In the genomic region with DNA sequence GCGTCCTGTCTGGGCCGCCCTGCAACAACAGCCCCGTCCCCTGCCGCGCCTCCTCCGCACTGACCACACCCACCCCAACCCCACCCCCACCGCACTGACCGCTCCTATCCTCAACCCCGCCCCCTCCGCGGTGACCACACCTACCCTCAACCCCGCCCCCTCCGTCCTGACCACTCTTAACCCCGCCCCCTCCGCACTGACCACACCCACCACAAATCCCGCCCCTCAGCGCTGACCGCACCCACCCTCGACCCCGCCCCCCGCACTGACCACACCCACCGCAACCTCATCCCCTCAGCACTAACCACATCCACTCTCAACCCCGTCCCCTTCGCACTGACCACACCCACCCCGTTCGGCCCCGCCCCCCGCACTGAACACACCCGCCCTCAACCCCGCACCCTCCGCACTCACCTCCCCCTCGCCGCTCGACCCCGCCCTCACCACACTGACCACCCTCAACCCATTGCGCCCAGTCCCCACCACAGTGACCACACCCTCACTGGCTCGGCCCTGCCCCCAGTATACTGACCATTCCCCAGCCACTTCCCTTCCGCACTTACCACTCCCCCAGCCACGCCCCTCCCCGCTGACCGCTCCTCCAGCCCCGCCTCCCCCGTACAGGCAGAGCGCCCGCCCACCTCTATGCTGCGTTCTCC, we compare ENCODE assay signal across 9 cellular contexts. TPM values are rescaled to one million over a fixed set of nuclear protein-coding genes. Genes with fewer than 3 reads are reported as not detected.
A peak's percentile ranks its signal among the peaks of the same experiment; 100 is the strongest.
DNase-seq lines count a peak whose midpoint lies in the region; ATAC-seq and TF ChIP-seq lines count a peak whose summit lies in the region.
"Had no signal": no experiment of that assay in that cellular context is flagged by ENCODE, and none has a peak within 500 bp of the region (broad histone marks: within the 10 kb centered on the region; RNA-seq: fewer than 3 reads in every experiment).

No MANE protein-coding gene starts in this region.

- H3K4me1 ChIP-seq in endodermal cell (ENCODE audit: control insufficient read depth, insufficient read depth, low read length) = no peaks in the 10 kb centered on the region
- no peaks in the 10 kb centered on the region for H3K4me1 ChIP-seq in mesendoderm (ENCODE audit: control insufficient read depth, low read depth, low read length)

- H3K56ac ChIP-seq in mesendoderm (ENCODE audit: low read length) = peak overlapping the region; percentile 89

- ATAC-seq in HG02588 (IDR thresholded peaks at IDR 0.05; ENCODE audit: unreplicated experiment) = peak; percentile 55
- ATAC-seq in activated CD8-positive, alpha-beta memory T cell treated with anti-CD3 and anti-CD28 coated beads, Interleukin-2, amount 10 ng/mL, durations not matched to agents 7 days and 5 days = peak; percentile 57

- H3K27me3 ChIP-seq in endodermal cell (ENCODE audit: control insufficient read depth, insufficient read depth, low read length, poor library complexity, severe bottlenecking) = peaks cover 31% of the 10 kb centered on the region
- no peaks in the 10 kb centered on the region for H3K27me3 ChIP-seq in mesendoderm (ENCODE audit: insufficient read depth, low read length, poor library complexity)

- H4K8ac ChIP-seq in mesendoderm (ENCODE audit: low read depth, low read length) = no peak overlapping the region

- H2BK120ac ChIP-seq in mesendoderm (ENCODE audit: low read depth, low read length) = no peak overlapping the region

- H3K27me3 Mint-ChIP-seq in activated CD8-positive, alpha-beta memory T cell treated with anti-CD3 and anti-CD28 coated beads, Interleukin-2, amount 10 ng/mL, durations not matched to agents 7 days and 5 days = peaks cover 50% of the 10 kb centered on the region
- H3K27me3 Mint-ChIP-seq in endodermal cell (ENCODE audit: insufficient read depth) = peaks cover 24% of the 10 kb centered on the region

- H4K5ac ChIP-seq in mesendoderm (ENCODE audit: low read length) = no peak overlapping the region

- CTCF ChIA-PET in activated CD8-positive, alpha-beta memory T cell treated with anti-CD3 and anti-CD28 coated beads, Interleukin-2, amount 10 ng/mL, durations not matched to agents 7 days and 5 days (lab: Charles Lee) = no interaction called here

- H3K4me3 ChIP-seq in endodermal cell (ENCODE audit: low read length) = peak overlapping the region; percentile 76
- peak overlapping the region; percentile 36 for H3K4me3 ChIP-seq in mesendoderm (ENCODE audit: low read length)

- DNase-seq in ELR (ENCODE audit: low read depth) = peak; percentile 88
- peak; percentile 73 for DNase-seq in NCI-H82 treated with DMSO at 0.1 percent for 48 hours (lab: John Stamatoyannopoulos, UW; ENCODE audit: unreplicated experiment)
- DNase-seq in activated CD8-positive, alpha-beta memory T cell treated with anti-CD3 and anti-CD28 coated beads, Interleukin-2, amount 10 ng/mL, durations not matched to agents 7 days and 5 days = peak; percentile 78
- DNase-seq in endodermal cell = peak; percentile 99
- DNase-seq in mesendoderm = peak; percentile 96
- DNase-seq in stimulated activated CD8-positive, alpha-beta memory T cell treated with anti-CD3 and anti-CD28 coated beads, Interleukin-12 subunit alpha, Interleukin-12 subunit beta, amount 100 ng/mL, for 1 hour (ENCODE audit: low read depth) = peak; percentile 45
- DNase-seq in NCI-H2107 (lab: John Stamatoyannopoulos, UW) = no peak

- H3K4me2 ChIP-seq in mesendoderm (ENCODE audit: low read length) = peak overlapping the region; percentile 82

- no peaks in the 10 kb centered on the region for H3K79me2 ChIP-seq in mesendoderm (ENCODE audit: control insufficient read depth, insufficient read depth, low read length)

- H3K18ac ChIP-seq in mesendoderm (ENCODE audit: low read length) = no peak overlapping the region

- H3K4ac ChIP-seq in mesendoderm (ENCODE audit: low read depth, low read length) = no peak overlapping the region

- H3K36me3 ChIP-seq in endodermal cell (ENCODE audit: control insufficient read depth, insufficient read depth, low read length) = no peaks in the 10 kb centered on the region
- no peaks in the 10 kb centered on the region for H3K36me3 ChIP-seq in mesendoderm (ENCODE audit: control insufficient read depth, insufficient read depth, low read length)

- H2BK15ac ChIP-seq in mesendoderm (replicated peaks; ENCODE audit: low read depth) = no peak overlapping the region

- H3K4me3 Mint-ChIP-seq in activated CD8-positive, alpha-beta memory T cell treated with anti-CD3 and anti-CD28 coated beads, Interleukin-2, amount 10 ng/mL, durations not matched to agents 7 days and 5 days = peak overlapping the region; percentile 45
- peak overlapping the region; percentile 58 for H3K4me3 Mint-ChIP-seq in endodermal cell

- no peaks in the 10 kb centered on the region for H3K36me3 Mint-ChIP-seq in activated CD8-positive, alpha-beta memory T cell treated with anti-CD3 and anti-CD28 coated beads, Interleukin-2, amount 10 ng/mL, durations not matched to agents 7 days and 5 days
- no peaks in the 10 kb centered on the region for H3K36me3 Mint-ChIP-seq in endodermal cell (ENCODE audit: low read depth)

- no peak overlapping the region for H2AK5ac ChIP-seq in mesendoderm (ENCODE audit: low read length)

- no peaks in the 10 kb centered on the region for H3K79me1 ChIP-seq in mesendoderm (ENCODE audit: low read length)

- peak overlapping the region; percentile 59 for H3K27ac Mint-ChIP-seq in activated CD8-positive, alpha-beta memory T cell treated with anti-CD3 and anti-CD28 coated beads, Interleukin-2, amount 10 ng/mL, durations not matched to agents 7 days and 5 days
- no peak overlapping the region for H3K27ac Mint-ChIP-seq in endodermal cell

- H3K23ac ChIP-seq in mesendoderm (ENCODE audit: low read length) = no peak overlapping the region

- peaks cover 35% of the 10 kb centered on the region for H3K4me1 Mint-ChIP-seq in activated CD8-positive, alpha-beta memory T cell treated with anti-CD3 and anti-CD28 coated beads, Interleukin-2, amount 10 ng/mL, durations not matched to agents 7 days and 5 days
- H3K4me1 Mint-ChIP-seq in endodermal cell = no peaks in the 10 kb centered on the region

- TF ChIP-seq CTCF in endodermal cell (conservative IDR thresholded peaks at IDR 0.05) = no peak

- no peaks in the 10 kb centered on the region for H3K9me3 Mint-ChIP-seq in activated CD8-positive, alpha-beta memory T cell treated with anti-CD3 and anti-CD28 coated beads, Interleukin-2, amount 10 ng/mL, durations not matched to agents 7 days and 5 days (ENCODE audit: low read depth)
- H3K9me3 Mint-ChIP-seq in endodermal cell = no peaks in the 10 kb centered on the region

- no peak overlapping the region for H2BK5ac ChIP-seq in mesendoderm (ENCODE audit: low read length)

- WGBS in endodermal cell (ENCODE audit: insufficient coverage in 1 of 2, insufficient read length in 1 of 2), 2 experiments = 0% methylated on average over 1 to 27 of the region's 46 CpGs
- no CpG with 5 or more reads among the region's 46 CpGs for WGBS in mesendoderm (ENCODE audit: extremely low coverage, insufficient coverage, low lambda C conversion rate)

- no peak overlapping the region for H3K27ac ChIP-seq in endodermal cell (ENCODE audit: low read depth, low read length)
- H3K27ac ChIP-seq in mesendoderm (ENCODE audit: low read depth, low read length) = no peak overlapping the region
- H3K27ac ChIP-seq: VCaP had no signal

- H3K9me3 ChIP-seq in endodermal cell (ENCODE audit: control insufficient read depth, low read length) = no peaks in the 10 kb centered on the region

- no peak overlapping the region for H3K9ac ChIP-seq in endodermal cell (ENCODE audit: extremely low read depth, low read length, poor library complexity, severe bottlenecking)
- peak overlapping the region; percentile 67 for H3K9ac ChIP-seq in mesendoderm (ENCODE audit: low read length)

RNA-seq across cellular contexts. Expression of gene F2RL3, which starts 8.2 kb away (rescaled TPM):
- total RNA-seq in activated CD8-positive, alpha-beta memory T cell treated with anti-CD3 and anti-CD28 coated beads, Interleukin-2, amount 10 ng/mL, durations not matched to agents 7 days and 5 days = under 1 TPM; 0.12 to 0.59 TPM
- not detected for total RNA-seq in endodermal cell
- polyA plus RNA-seq in endodermal cell (2013, experiment 1 of 2) = not detected
- polyA plus RNA-seq in endodermal cell (2013, experiment 2 of 2) = not detected
- polyA plus RNA-seq in mesendoderm (2013, experiment 1 of 2) = not detected
- not detected for polyA plus RNA-seq in mesendoderm (2013, experiment 2 of 2)
